In the genomic region with DNA sequence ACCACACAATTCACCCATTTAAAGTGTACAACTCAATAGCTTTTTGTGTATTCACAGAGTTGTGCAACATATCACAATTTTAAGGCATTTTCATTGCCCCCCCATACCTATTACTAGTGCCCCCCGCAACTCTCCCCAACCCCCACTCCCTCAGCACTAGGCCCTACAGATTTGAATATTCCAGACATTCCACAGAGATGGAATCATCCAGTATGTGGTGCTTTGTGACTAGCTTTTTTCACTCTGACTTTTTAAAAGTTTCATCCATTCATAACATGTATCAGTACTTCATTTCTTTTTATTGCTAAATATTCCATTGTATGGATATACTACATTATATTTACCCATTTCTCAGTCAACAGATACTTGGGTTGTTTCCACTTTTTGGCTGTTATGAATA, we compare ENCODE assay signal across 25 cellular contexts.
DNase-seq lines count a peak whose midpoint lies in the region; ATAC-seq and TF ChIP-seq lines count a peak whose summit lies in the region.
"Had no signal": no experiment of that assay in that cellular context is flagged by ENCODE, and none has a peak within 500 bp of the region (broad histone marks: within the 10 kb centered on the region; RNA-seq: fewer than 3 reads in every experiment).

No MANE protein-coding gene starts in this region.

- H3K36me3 Mint-ChIP-seq in endodermal cell (ENCODE audit: low read depth) (no peaks in the 10 kb centered on the region), mesothelial cell of epicardium (peaks cover 9% of the 10 kb centered on the region)
- H3K36me3 Mint-ChIP-seq: natural killer cell had no signal

- H3K4me1 ChIP-seq in IMR-90 (ENCODE audit: control insufficient read depth, insufficient read depth, low read length) (peaks cover 13% of the 10 kb centered on the region), endodermal cell (ENCODE audit: control insufficient read depth, insufficient read depth, low read length) (peaks cover 6% of the 10 kb centered on the region), esophagus squamous epithelium (peaks cover 0 to 29% (median 6%) of the 10 kb centered on the region in 3 donors)

- H2AK9ac ChIP-seq in IMR-90 (replicated peaks; ENCODE audit: low read depth, low read length, poor library complexity), result no peak overlapping the region

- H3K27me3 ChIP-seq in IMR-90 (ENCODE audit: control insufficient read depth, insufficient read depth, low read length) (no peaks in the 10 kb centered on the region), endodermal cell (ENCODE audit: control insufficient read depth, insufficient read depth, low read length, poor library complexity, severe bottlenecking) (no peaks in the 10 kb centered on the region), esophagus squamous epithelium (no peaks in the 10 kb centered on the region)
- H3K27me3 ChIP-seq: adrenal gland, heart right ventricle, spleen, uterus had no signal

- no peak for TF ChIP-seq RAD21 in IMR-90 (IDR thresholded peaks at IDR 0.05; ENCODE audit: low read length)

- no peak overlapping the region for H2BK15ac ChIP-seq in IMR-90 (ENCODE audit: low read depth, low read length)

- H3K4me3 Mint-ChIP-seq in endodermal cell, result no peak overlapping the region
- H3K4me3 Mint-ChIP-seq in mesothelial cell of epicardium, result no peak overlapping the region
- H3K4me3 Mint-ChIP-seq: activated T-cell treated with anti-CD3 and anti-CD28 coated beads, Interleukin-2, amount 50 U/mL, for 4 hours; dendritic cell treated with granulocyte-macrophage colony-stimulating factor and Interleukin-4, amounts not matched to agents 40 ng/mL and 50 ng/mL, for 4 days; natural killer cell; stimulated activated memory B cell treated with anti-CD40 and anti-IgM and Interleukin-4, amounts not matched to agents 10 μg/mL and 1 μg/mL and 100 μg/mL, for 72 hours had no signal

- TF ChIP-seq CTCF in AG10803 (conservative IDR thresholded peaks at IDR 0.05; ENCODE audit: low read length), result no peak
- TF ChIP-seq CTCF in IMR-90 (conservative IDR thresholded peaks at IDR 0.05; ENCODE audit: low read depth, low read length), result no peak
- no peak for TF ChIP-seq CTCF in endodermal cell (conservative IDR thresholded peaks at IDR 0.05)
- TF ChIP-seq CTCF in mesothelial cell of epicardium (IDR thresholded peaks at IDR 0.05; ENCODE audit: unreplicated experiment), result no peak
- TF ChIP-seq CTCF in esophagus squamous epithelium (IDR thresholded peaks at IDR 0.05), result no peak

- H3K23ac ChIP-seq in IMR-90 (ENCODE audit: low read depth, low read length), result no peak overlapping the region

- peaks cover 16% of the 10 kb centered on the region for H3K4me1 Mint-ChIP-seq in endodermal cell
- H3K4me1 Mint-ChIP-seq in mesothelial cell of epicardium, result peaks cover 54% of the 10 kb centered on the region

- intact Hi-C loops in IMR-90 (cut with micrococcal nuclease) (no loop called here), esophagus squamous epithelium (cut with DNase I) (no loop called here)

- H2BK120ac ChIP-seq in IMR-90 (ENCODE audit: low read depth, low read length), result no peak overlapping the region

- H4K5ac ChIP-seq in IMR-90 (ENCODE audit: low read depth, low read length), result no peak overlapping the region

- BruUV-seq in IMR-90 (replicated peaks; lab: Mats Ljungman, UMichigan), result no TSS peak

- H2BK20ac ChIP-seq in IMR-90 (ENCODE audit: low read depth, low read length), result no peak overlapping the region

- H4K8ac ChIP-seq in IMR-90 (ENCODE audit: low read depth in 2 of 2, low read length in 2 of 2), result peak overlapping the region in 1 of 2 experiments; percentile 2; a peak in 1 of 4 replicates

- no CpG with 5 or more reads among the region's 1 CpG for WGBS in IMR-90 (ENCODE audit: extremely low coverage in 2 of 2, insufficient read length in 1 of 2), 2 experiments
- 69% methylated on average over 1 of the region's 1 CpG; no CpG with 5 or more reads in 1 of the 2 experiments for WGBS in endodermal cell (ENCODE audit: insufficient coverage in 1 of 2, insufficient read length in 1 of 2), 2 experiments
- 75 to 86% methylated on average over 1 of the region's 1 CpG for WGBS in esophagus squamous epithelium, 2 donors

- no peak overlapping the region for H3K56ac ChIP-seq in IMR-90 (ENCODE audit: extremely low read depth, insufficient read depth, low read length)

- H3K4me2 ChIP-seq in IMR-90 (ENCODE audit: low read depth, low read length), result no peak overlapping the region
- H3K4me2 ChIP-seq: KMS-11 had no signal

- CTCF ChIA-PET in IMR-90 (lab: Yijun Ruan, JAX), result no interaction called here

- H3K14ac ChIP-seq in IMR-90 (replicated peaks; ENCODE audit: low read depth, low read length), result no peak overlapping the region

- ATAC-seq in IMR-90 (ENCODE audit: low read depth) (peak; percentile 65), HG03175 (IDR thresholded peaks at IDR 0.05; ENCODE audit: unreplicated experiment) (no peak)
- ATAC-seq: activated T-cell treated with anti-CD3 and anti-CD28 coated beads, Interleukin-2, amount 50 U/mL, for 4 hours; heart right ventricle; natural killer cell; stimulated activated memory B cell treated with anti-CD40 and anti-IgM and Interleukin-4, amounts not matched to agents 10 μg/mL and 1 μg/mL and 100 μg/mL, for 72 hours had no signal

- DNase-seq in AG10803 (ENCODE audit: low read depth), result peak; percentile 39
- peak; percentile 42 for DNase-seq in IMR-90
- peak; percentile 22 for DNase-seq in endodermal cell
- no peak for DNase-seq in mesothelial cell of epicardium (ENCODE audit: low spot score in 2 of 2, unreplicated experiment in 2 of 2)
- DNase-seq in T1000 (lab: John Stamatoyannopoulos, UW), result no peak
- DNase-seq in esophagus squamous epithelium (lab: John Stamatoyannopoulos, UW), result no peak
- no peak for DNase-seq in NCI-H146 (lab: John Stamatoyannopoulos, UW)
- DNase-seq: activated CD4-positive, alpha-beta T cell treated with anti-CD3 and anti-CD28 coated beads for 4 hours; activated T-cell treated with anti-CD3 and anti-CD28 coated beads, Interleukin-2, amount 50 U/mL, for 4 hours; heart right ventricle; left ventricle myocardium inferior; natural killer cell; NCI-H1694 treated with DMSO at 0.1 percent for 48 hours; NCI-H69; spleen; stimulated activated CD4-positive, alpha-beta T cell treated with anti-CD3 and anti-CD28 coated beads, Interleukin-2, amount 100 ng/mL, for 48 hours; T-helper 2 cell; uterus had no signal

- dilution Hi-C loops in IMR-90 (cut with HindIII; ENCODE audit: low sequenced_read_pairs, unreplicated experiment), result no loop called here

- peak overlapping the region; percentile 13 for H3K27ac Mint-ChIP-seq in endodermal cell
- H3K27ac Mint-ChIP-seq in mesothelial cell of epicardium, result peak overlapping the region; percentile 68
- H3K27ac Mint-ChIP-seq: dendritic cell treated with granulocyte-macrophage colony-stimulating factor and Interleukin-4, amounts not matched to agents 40 ng/mL and 50 ng/mL, for 4 days; stimulated activated memory B cell treated with anti-CD40 and anti-IgM and Interleukin-4, amounts not matched to agents 10 μg/mL and 1 μg/mL and 100 μg/mL, for 72 hours had no signal

- POLR2A ChIA-PET in IMR-90 (lab: Charles Lee; ENCODE audit: unreplicated experiment), result no interaction called here

- no peak overlapping the region for H3K4ac ChIP-seq in IMR-90 (ENCODE audit: low read depth, low read length)

- H3K9ac ChIP-seq in IMR-90 (ENCODE audit: low read depth, low read length) (no peak overlapping the region), endodermal cell (ENCODE audit: extremely low read depth, low read length, poor library complexity, severe bottlenecking) (no peak overlapping the region)
- H3K9ac ChIP-seq: KMS-11 had no signal

- H3K9me3 Mint-ChIP-seq in endodermal cell (no peaks in the 10 kb centered on the region), mesothelial cell of epicardium (no peaks in the 10 kb centered on the region)
- H3K9me3 Mint-ChIP-seq: activated T-cell treated with anti-CD3 and anti-CD28 coated beads, Interleukin-2, amount 50 U/mL, for 4 hours; dendritic cell treated with granulocyte-macrophage colony-stimulating factor and Interleukin-4, amounts not matched to agents 40 ng/mL and 50 ng/mL, for 4 days; natural killer cell; stimulated activated memory B cell treated with anti-CD40 and anti-IgM and Interleukin-4, amounts not matched to agents 10 μg/mL and 1 μg/mL and 100 μg/mL, for 72 hours had no signal

- no peaks in the 10 kb centered on the region for H3K9me3 ChIP-seq in IMR-90 (ENCODE audit: control insufficient read depth, insufficient read depth, low read length)
- no peaks in the 10 kb centered on the region for H3K9me3 ChIP-seq in endodermal cell (ENCODE audit: control insufficient read depth, low read length)
- no peaks in the 10 kb centered on the region for H3K9me3 ChIP-seq in esophagus squamous epithelium
- H3K9me3 ChIP-seq: adrenal gland, heart right ventricle, left ventricle myocardium inferior, spleen, uterus had no signal

- TF ChIP-seq POLR2A in IMR-90 (IDR thresholded peaks at IDR 0.05; ENCODE audit: low read depth, low read length) (no peak), esophagus squamous epithelium (IDR thresholded peaks at IDR 0.05) (no peak)

- H3K79me1 ChIP-seq in IMR-90 (ENCODE audit: low read depth in 1 of 2, low read length in 2 of 2), result peaks cover 0 to 11% of the 10 kb centered on the region in 2 experiments; a peak in 1 of 4 replicates

- no peak overlapping the region for H2AFZ ChIP-seq in IMR-90 (replicated peaks; ENCODE audit: low read length, poor library complexity)

- H4K20me1 ChIP-seq in IMR-90 (ENCODE audit: insufficient read depth, low read length), result no peaks in the 10 kb centered on the region

- no peak overlapping the region for H4K91ac ChIP-seq in IMR-90 (ENCODE audit: insufficient read depth, low read depth, low read length)

- H3K9me1 ChIP-seq in IMR-90 (ENCODE audit: insufficient read depth, low read length), result peaks cover 25% of the 10 kb centered on the region

- H3K36me3 ChIP-seq in IMR-90 (ENCODE audit: control insufficient read depth, insufficient read depth, low read length) (no peaks in the 10 kb centered on the region), endodermal cell (ENCODE audit: control insufficient read depth, insufficient read depth, low read length) (no peaks in the 10 kb centered on the region), esophagus squamous epithelium (no peaks in the 10 kb centered on the region)
- H3K36me3 ChIP-seq: adrenal gland, heart right ventricle, left ventricle myocardium inferior, spleen, uterus had no signal

- H3K18ac ChIP-seq in IMR-90 (ENCODE audit: low read depth, low read length), result peak overlapping the region; percentile 44; the same call in 1 of the 2 replicates

- in situ Hi-C loops in IMR-90 (cut with MboI; ENCODE audit: low sequenced_read_pairs), result no loop called here

- H3K27ac ChIP-seq in IMR-90 (ENCODE audit: insufficient read depth, low read length) (no peak overlapping the region), endodermal cell (ENCODE audit: low read depth, low read length) (no peak overlapping the region), esophagus squamous epithelium (no peak overlapping the region)
- H3K27ac ChIP-seq: adrenal gland, C4-2B, heart right ventricle, KMS-11, left ventricle myocardium inferior, SK-N-MC, spleen, uterus had no signal

- H3K27me3 Mint-ChIP-seq in endodermal cell (ENCODE audit: insufficient read depth) (no peaks in the 10 kb centered on the region), mesothelial cell of epicardium (ENCODE audit: low read depth) (no peaks in the 10 kb centered on the region)
- H3K27me3 Mint-ChIP-seq: dendritic cell treated with granulocyte-macrophage colony-stimulating factor and Interleukin-4, amounts not matched to agents 40 ng/mL and 50 ng/mL, for 4 days; stimulated activated memory B cell treated with anti-CD40 and anti-IgM and Interleukin-4, amounts not matched to agents 10 μg/mL and 1 μg/mL and 100 μg/mL, for 72 hours had no signal

- no peak overlapping the region for H2AK5ac ChIP-seq in IMR-90 (ENCODE audit: low read depth, low read length)

- no peak overlapping the region for H3K4me3 ChIP-seq in AG10803 (ENCODE audit: low read length)
- H3K4me3 ChIP-seq in IMR-90 (ENCODE audit: insufficient read depth, low read depth, low read length), result no peak overlapping the region
- H3K4me3 ChIP-seq in endodermal cell (ENCODE audit: low read length), result no peak overlapping the region
- H3K4me3 ChIP-seq in esophagus squamous epithelium, result no peak overlapping the region
- H3K4me3 ChIP-seq: adrenal gland, heart right ventricle, left ventricle myocardium inferior, SK-N-MC, spleen, uterus had no signal

- H2BK5ac ChIP-seq in IMR-90 (ENCODE audit: low read depth, low read length, poor library complexity, severe bottlenecking), result peak overlapping the region; percentile 28

Comparison
In these comparisons a context has a peak if more than half of its experiments do, and no peak if none do; other contexts are left out.
1. DNase-seq: peak in AG10803 (single experiment), IMR-90 (single experiment) and endodermal cell (single experiment); none in mesothelial cell of epicardium (0 of 2), T1000 (single experiment), esophagus squamous epithelium (single experiment) and NCI-H146 (single experiment).